Comparison of ENCODE assay signal across 1 cellular context in the genomic region with DNA sequence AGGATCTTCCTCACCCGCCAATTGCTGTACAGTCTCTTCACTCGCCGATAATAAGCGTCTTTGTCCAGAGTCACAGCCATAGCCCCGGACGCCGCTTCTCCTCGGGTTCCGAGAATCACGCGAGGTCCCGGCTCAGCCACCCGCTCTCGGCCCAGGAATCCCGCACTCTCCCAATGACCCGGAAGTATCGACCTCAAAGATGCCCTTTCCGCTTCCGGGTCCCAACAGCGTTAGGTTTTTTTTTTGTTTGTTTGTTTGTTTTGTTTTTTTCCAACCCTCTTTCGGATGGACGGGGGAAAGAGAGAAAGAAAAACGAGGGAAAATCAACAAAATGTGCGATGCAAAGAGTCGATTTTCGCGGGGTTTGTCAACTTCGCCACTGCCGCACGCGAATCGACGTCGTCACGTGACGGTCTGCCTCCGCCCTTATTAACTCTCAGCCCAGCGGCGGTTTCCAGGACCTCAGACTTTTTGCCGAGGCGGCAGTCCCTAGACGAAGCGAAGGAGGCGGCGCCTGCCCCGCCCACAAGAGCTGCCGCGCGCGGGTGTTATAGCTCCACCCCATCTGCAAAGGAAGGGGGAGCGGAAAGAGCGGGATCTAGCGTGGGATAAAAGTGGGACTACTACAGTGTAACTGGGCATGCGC.
TF ChIP-seq lines count a peak whose summit lies in the region.

A gene (minus strand): TSS at position 172 of the 646 bp plus-strand sequence. CDS start 92 bp downstream, at position 80.

TF ChIP-seq in GM12878, 131 proteins besides CTCF, POLR2A, EP300 and RAD21 (continued from another document and continues in another):
- TF ChIP-seq, protein P1, sequence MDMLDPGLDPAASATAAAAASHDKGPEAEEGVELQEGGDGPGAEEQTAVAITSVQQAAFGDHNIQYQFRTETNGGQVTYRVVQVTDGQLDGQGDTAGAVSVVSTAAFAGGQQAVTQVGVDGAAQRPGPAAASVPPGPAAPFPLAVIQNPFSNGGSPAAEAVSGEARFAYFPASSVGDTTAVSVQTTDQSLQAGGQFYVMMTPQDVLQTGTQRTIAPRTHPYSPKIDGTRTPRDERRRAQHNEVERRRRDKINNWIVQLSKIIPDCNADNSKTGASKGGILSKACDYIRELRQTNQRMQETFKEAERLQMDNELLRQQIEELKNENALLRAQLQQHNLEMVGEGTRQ (IDR thresholded peaks at IDR 0.05; ENCODE audit: borderline replicate concordance, low read depth, low read length): peak; percentile 89
- TF ChIP-seq, protein P2, sequence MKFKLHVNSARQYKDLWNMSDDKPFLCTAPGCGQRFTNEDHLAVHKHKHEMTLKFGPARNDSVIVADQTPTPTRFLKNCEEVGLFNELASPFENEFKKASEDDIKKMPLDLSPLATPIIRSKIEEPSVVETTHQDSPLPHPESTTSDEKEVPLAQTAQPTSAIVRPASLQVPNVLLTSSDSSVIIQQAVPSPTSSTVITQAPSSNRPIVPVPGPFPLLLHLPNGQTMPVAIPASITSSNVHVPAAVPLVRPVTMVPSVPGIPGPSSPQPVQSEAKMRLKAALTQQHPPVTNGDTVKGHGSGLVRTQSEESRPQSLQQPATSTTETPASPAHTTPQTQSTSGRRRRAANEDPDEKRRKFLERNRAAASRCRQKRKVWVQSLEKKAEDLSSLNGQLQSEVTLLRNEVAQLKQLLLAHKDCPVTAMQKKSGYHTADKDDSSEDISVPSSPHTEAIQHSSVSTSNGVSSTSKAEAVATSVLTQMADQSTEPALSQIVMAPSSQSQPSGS (IDR thresholded peaks at IDR 0.05; ENCODE audit: low read length): no peak
- no peak for TF ChIP-seq SP1 (IDR thresholded peaks at IDR 0.05; ENCODE audit: low read depth, low read length)
- no peak for TF ChIP-seq SRF (IDR thresholded peaks at IDR 0.05; ENCODE audit: low read depth in 2 of 2, low read length in 2 of 2)
- TF ChIP-seq MXI1 (IDR thresholded peaks at IDR 0.05; ENCODE audit: low read depth, low read length): peak; percentile 80; the same call in 1 of the 2 replicates
- no peak; the same call in none of the 2 replicates for TF ChIP-seq YY1 (IDR thresholded peaks at IDR 0.05; ENCODE audit: low read depth, low read length)
- TF ChIP-seq SMAD5 (IDR thresholded peaks at IDR 0.05; ENCODE audit: low read depth): peak; percentile 48; the same call in 1 of the 2 replicates
- TF ChIP-seq, protein P3, sequence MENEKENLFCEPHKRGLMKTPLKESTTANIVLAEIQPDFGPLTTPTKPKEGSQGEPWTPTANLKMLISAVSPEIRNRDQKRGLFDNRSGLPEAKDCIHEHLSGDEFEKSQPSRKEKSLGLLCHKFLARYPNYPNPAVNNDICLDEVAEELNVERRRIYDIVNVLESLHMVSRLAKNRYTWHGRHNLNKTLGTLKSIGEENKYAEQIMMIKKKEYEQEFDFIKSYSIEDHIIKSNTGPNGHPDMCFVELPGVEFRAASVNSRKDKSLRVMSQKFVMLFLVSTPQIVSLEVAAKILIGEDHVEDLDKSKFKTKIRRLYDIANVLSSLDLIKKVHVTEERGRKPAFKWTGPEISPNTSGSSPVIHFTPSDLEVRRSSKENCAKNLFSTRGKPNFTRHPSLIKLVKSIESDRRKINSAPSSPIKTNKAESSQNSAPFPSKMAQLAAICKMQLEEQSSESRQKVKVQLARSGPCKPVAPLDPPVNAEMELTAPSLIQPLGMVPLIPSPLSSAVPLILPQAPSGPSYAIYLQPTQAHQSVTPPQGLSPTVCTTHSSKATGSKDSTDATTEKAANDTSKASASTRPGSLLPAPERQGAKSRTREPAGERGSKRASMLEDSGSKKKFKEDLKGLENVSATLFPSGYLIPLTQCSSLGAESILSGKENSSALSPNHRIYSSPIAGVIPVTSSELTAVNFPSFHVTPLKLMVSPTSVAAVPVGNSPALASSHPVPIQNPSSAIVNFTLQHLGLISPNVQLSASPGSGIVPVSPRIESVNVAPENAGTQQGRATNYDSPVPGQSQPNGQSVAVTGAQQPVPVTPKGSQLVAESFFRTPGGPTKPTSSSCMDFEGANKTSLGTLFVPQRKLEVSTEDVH (IDR thresholded peaks at IDR 0.05; ENCODE audit: low read depth, partially characterized antibody): peak; percentile 97
- TF ChIP-seq CEBPB (IDR thresholded peaks at IDR 0.05; ENCODE audit: borderline replicate concordance in 1 of 2, low read depth in 2 of 2, low read length in 2 of 2): no peak
- TF ChIP-seq KDM1A (IDR thresholded peaks at IDR 0.05; ENCODE audit: borderline replicate concordance): no peak
- peak; percentile 99 for TF ChIP-seq RAD51 (IDR thresholded peaks at IDR 0.05)
- 0 out of 2 replicates have a peak, but pooled peaks have one; percentile 5 for TF ChIP-seq TCF12 (IDR thresholded peaks at IDR 0.05; ENCODE audit: low read depth, low read length)
- TF ChIP-seq, protein P4, sequence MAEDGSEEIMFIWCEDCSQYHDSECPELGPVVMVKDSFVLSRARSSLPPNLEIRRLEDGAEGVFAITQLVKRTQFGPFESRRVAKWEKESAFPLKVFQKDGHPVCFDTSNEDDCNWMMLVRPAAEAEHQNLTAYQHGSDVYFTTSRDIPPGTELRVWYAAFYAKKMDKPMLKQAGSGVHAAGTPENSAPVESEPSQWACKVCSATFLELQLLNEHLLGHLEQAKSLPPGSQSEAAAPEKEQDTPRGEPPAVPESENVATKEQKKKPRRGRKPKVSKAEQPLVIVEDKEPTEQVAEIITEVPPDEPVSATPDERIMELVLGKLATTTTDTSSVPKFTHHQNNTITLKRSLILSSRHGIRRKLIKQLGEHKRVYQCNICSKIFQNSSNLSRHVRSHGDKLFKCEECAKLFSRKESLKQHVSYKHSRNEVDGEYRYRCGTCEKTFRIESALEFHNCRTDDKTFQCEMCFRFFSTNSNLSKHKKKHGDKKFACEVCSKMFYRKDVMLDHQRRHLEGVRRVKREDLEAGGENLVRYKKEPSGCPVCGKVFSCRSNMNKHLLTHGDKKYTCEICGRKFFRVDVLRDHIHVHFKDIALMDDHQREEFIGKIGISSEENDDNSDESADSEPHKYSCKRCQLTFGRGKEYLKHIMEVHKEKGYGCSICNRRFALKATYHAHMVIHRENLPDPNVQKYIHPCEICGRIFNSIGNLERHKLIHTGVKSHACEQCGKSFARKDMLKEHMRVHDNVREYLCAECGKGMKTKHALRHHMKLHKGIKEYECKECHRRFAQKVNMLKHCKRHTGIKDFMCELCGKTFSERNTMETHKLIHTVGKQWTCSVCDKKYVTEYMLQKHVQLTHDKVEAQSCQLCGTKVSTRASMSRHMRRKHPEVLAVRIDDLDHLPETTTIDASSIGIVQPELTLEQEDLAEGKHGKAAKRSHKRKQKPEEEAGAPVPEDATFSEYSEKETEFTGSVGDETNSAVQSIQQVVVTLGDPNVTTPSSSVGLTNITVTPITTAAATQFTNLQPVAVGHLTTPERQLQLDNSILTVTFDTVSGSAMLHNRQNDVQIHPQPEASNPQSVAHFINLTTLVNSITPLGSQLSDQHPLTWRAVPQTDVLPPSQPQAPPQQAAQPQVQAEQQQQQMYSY (CRISPR knock-in tag; IDR thresholded peaks at IDR 0.05): peak; percentile 74; the same call in 1 of the 2 replicates
- TF ChIP-seq RELA (IDR thresholded peaks at IDR 0.05; ENCODE audit: borderline replicate concordance, partially characterized antibody): peak; percentile 65
- TF ChIP-seq CBFB (IDR thresholded peaks at IDR 0.05; ENCODE audit: low read depth): no peak; the same call in 1 of the 2 replicates
- no peak; the same call in 1 of the 2 replicates for TF ChIP-seq STAT1 (conservative IDR thresholded peaks at IDR 0.05)
- TF ChIP-seq MTA2 (IDR thresholded peaks at IDR 0.05; ENCODE audit: low read depth): peak; percentile 89
- no peak for TF ChIP-seq SMC3 (IDR thresholded peaks at IDR 0.05; ENCODE audit: borderline replicate concordance, low read length)
- TF ChIP-seq, protein P5, sequence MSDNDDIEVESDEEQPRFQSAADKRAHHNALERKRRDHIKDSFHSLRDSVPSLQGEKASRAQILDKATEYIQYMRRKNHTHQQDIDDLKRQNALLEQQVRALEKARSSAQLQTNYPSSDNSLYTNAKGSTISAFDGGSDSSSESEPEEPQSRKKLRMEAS (IDR thresholded peaks at IDR 0.05; ENCODE audit: low read depth, low read length): peak; percentile 84
- TF ChIP-seq BCL11A (IDR thresholded peaks at IDR 0.05; ENCODE audit: low read depth, low read length): 0 out of 2 replicates have a peak, but pooled peaks have one; percentile 2
- peak; percentile 88 for TF ChIP-seq CHD1 (IDR thresholded peaks at IDR 0.05; ENCODE audit: low read depth, low read length)
- TF ChIP-seq FOS (IDR thresholded peaks at IDR 0.05; ENCODE audit: borderline replicate concordance, extremely low read depth, insufficient read length): no peak
- TF ChIP-seq HCFC1 (IDR thresholded peaks at IDR 0.05; ENCODE audit: low read length): peak; percentile 61; the same call in 1 of the 2 replicates
- TF ChIP-seq TARDBP (IDR thresholded peaks at IDR 0.05; ENCODE audit: borderline replicate concordance): 0 out of 2 replicates have a peak, but pooled peaks have one; percentile 43
- peak; percentile 91 for TF ChIP-seq ZNF384 (IDR thresholded peaks at IDR 0.05; ENCODE audit: borderline replicate concordance, low read depth, low read length)
- TF ChIP-seq GABPA (IDR thresholded peaks at IDR 0.05; ENCODE audit: low read depth): peak; percentile 99
- TF ChIP-seq, protein P6, sequence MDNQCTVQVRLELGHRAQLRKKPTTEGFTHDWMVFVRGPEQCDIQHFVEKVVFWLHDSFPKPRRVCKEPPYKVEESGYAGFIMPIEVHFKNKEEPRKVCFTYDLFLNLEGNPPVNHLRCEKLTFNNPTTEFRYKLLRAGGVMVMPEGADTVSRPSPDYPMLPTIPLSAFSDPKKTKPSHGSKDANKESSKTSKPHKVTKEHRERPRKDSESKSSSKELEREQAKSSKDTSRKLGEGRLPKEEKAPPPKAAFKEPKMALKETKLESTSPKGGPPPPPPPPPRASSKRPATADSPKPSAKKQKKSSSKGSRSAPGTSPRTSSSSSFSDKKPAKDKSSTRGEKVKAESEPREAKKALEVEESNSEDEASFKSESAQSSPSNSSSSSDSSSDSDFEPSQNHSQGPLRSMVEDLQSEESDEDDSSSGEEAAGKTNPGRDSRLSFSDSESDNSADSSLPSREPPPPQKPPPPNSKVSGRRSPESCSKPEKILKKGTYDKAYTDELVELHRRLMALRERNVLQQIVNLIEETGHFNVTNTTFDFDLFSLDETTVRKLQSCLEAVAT (IDR thresholded peaks at IDR 0.05): 0 out of 2 replicates have a peak, but pooled peaks have one; percentile 35
- TF ChIP-seq RBBP5 (conservative IDR thresholded peaks at IDR 0.05): no peak
- TF ChIP-seq WRNIP1 (IDR thresholded peaks at IDR 0.05; ENCODE audit: borderline replicate concordance, low read depth, low read length): no peak
- peak; percentile 91 for TF ChIP-seq TAF1 (IDR thresholded peaks at IDR 0.05; ENCODE audit: borderline replicate concordance, low read depth, low read length)
- TF ChIP-seq, protein P7, sequence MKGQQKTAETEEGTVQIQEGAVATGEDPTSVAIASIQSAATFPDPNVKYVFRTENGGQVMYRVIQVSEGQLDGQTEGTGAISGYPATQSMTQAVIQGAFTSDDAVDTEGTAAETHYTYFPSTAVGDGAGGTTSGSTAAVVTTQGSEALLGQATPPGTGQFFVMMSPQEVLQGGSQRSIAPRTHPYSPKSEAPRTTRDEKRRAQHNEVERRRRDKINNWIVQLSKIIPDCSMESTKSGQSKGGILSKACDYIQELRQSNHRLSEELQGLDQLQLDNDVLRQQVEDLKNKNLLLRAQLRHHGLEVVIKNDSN (IDR thresholded peaks at IDR 0.05; ENCODE audit: borderline replicate concordance, extremely low read length, insufficient read depth, low read depth, low read length): peak; percentile 93
- TF ChIP-seq SMARCA5 (IDR thresholded peaks at IDR 0.05): no peak
- no peak for TF ChIP-seq MEF2B (IDR thresholded peaks at IDR 0.05; ENCODE audit: partially characterized antibody, poor library complexity, severe bottlenecking)
- TF ChIP-seq, protein P8, sequence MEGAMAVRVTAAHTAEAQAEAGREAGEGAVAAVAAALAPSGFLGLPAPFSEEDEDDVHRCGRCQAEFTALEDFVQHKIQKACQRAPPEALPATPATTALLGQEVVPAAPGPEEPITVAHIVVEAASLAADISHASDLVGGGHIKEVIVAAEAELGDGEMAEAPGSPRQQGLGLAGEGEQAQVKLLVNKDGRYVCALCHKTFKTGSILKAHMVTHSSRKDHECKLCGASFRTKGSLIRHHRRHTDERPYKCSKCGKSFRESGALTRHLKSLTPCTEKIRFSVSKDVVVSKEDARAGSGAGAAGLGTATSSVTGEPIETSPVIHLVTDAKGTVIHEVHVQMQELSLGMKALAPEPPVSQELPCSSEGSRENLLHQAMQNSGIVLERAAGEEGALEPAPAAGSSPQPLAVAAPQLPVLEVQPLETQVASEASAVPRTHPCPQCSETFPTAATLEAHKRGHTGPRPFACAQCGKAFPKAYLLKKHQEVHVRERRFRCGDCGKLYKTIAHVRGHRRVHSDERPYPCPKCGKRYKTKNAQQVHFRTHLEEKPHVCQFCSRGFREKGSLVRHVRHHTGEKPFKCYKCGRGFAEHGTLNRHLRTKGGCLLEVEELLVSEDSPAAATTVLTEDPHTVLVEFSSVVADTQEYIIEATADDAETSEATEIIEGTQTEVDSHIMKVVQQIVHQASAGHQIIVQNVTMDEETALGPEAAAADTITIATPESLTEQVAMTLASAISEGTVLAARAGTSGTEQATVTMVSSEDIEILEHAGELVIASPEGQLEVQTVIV (IDR thresholded peaks at IDR 0.05; ENCODE audit: borderline replicate concordance, partially characterized antibody): peak; percentile 74
- TF ChIP-seq MEF2A (IDR thresholded peaks at IDR 0.05; ENCODE audit: insufficient read depth, low read depth, low read length): 0 out of 2 replicates have a peak, but pooled peaks have one; percentile 9
- TF ChIP-seq BMI1 (IDR thresholded peaks at IDR 0.05; ENCODE audit: borderline replicate concordance): no peak
- peak; percentile 81 for TF ChIP-seq NBN (IDR thresholded peaks at IDR 0.05)
- peak; percentile 28 for TF ChIP-seq SIX5 (IDR thresholded peaks at IDR 0.05; ENCODE audit: low read depth, low read length, severe bottlenecking)
- TF ChIP-seq, protein P9, sequence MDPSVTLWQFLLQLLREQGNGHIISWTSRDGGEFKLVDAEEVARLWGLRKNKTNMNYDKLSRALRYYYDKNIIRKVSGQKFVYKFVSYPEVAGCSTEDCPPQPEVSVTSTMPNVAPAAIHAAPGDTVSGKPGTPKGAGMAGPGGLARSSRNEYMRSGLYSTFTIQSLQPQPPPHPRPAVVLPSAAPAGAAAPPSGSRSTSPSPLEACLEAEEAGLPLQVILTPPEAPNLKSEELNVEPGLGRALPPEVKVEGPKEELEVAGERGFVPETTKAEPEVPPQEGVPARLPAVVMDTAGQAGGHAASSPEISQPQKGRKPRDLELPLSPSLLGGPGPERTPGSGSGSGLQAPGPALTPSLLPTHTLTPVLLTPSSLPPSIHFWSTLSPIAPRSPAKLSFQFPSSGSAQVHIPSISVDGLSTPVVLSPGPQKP (IDR thresholded peaks at IDR 0.05; ENCODE audit: low read depth, low read length): peak; percentile 57; the same call in 1 of the 2 replicates
- no peak for TF ChIP-seq MYC (IDR thresholded peaks at IDR 0.05; ENCODE audit: insufficient read depth, insufficient read length, insufficient replicate concordance, low read length, severe bottlenecking)
- TF ChIP-seq EGR1 (IDR thresholded peaks at IDR 0.05; ENCODE audit: borderline replicate concordance in 1 of 2, low read depth in 2 of 2, low read length in 2 of 2): peak in 1 of 2 experiments; percentile 46; a peak in 1 of 3 replicates
- no peak; the same call in 1 of the 2 replicates for TF ChIP-seq MYB (IDR thresholded peaks at IDR 0.05; ENCODE audit: borderline replicate concordance, low read depth, low read length)
- no peak for TF ChIP-seq JUND (IDR thresholded peaks at IDR 0.05; ENCODE audit: low read depth, low read length)
